9 cellular contexts compared by ENCODE assay signal in the genomic region with DNA sequence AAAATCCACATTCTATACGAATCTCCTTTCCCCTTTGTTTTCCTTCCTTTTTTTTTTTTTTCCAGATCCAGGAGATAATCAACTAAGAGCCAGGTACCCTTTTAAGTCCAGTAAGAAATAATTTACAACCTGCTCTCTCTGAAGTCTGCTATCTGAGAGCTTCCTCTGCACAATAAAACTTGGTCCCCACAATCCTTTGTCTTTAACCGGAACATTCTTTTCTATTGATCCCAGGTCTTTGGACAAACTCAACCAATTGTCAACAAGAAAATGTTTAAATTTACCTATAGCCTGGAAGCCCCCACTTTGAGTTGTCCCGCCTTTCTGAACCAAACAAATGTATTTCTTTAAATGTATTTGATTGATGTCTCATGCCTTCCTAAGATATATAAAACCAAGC. TPM values are rescaled to one million over a fixed set of nuclear protein-coding genes. Genes with fewer than 3 reads are reported as not detected.
DNase-seq lines count a peak whose midpoint lies in the region; FAIRE-seq and TF ChIP-seq lines count a peak whose summit lies in the region.
"Not testable (repeated sequence)": the region's sequence is repeated elsewhere in the genome, so short reads cannot be mapped to it uniquely, and the experiment has no call there.
"Had no signal": no experiment of that assay in that cellular context is flagged by ENCODE, and none has a peak within 500 bp of the region (broad histone marks: within the 10 kb centered on the region; RNA-seq: fewer than 3 reads in every experiment).

No MANE protein-coding gene starts in this region.

- H3K4me3 ChIP-seq in astrocyte (ENCODE audit: insufficient read depth, low read depth, low read length); trophoblast cell (ENCODE audit: low read depth, low read length): not testable (repeated sequence)

- H2AK5ac ChIP-seq in trophoblast cell (ENCODE audit: low read length): not testable (repeated sequence)

- not testable (repeated sequence) for H4K91ac ChIP-seq in trophoblast cell (ENCODE audit: low read depth, low read length)

- not testable (repeated sequence) for H4K20me1 ChIP-seq in astrocyte (ENCODE audit: insufficient read depth, low read length)

- not testable (repeated sequence) for H3K27me3 ChIP-seq in astrocyte (ENCODE audit: insufficient read depth, low read length); trophoblast cell (ENCODE audit: insufficient read depth, low read length)

- H3K4me1 Mint-ChIP-seq in astrocyte (ENCODE audit: low read depth, unreplicated experiment): peaks cover 39% of the 10 kb centered on the region
- peaks cover 32% of the 10 kb centered on the region for H3K4me1 Mint-ChIP-seq in mesothelial cell of epicardium
- H3K4me1 Mint-ChIP-seq in neural crest cell: not testable (repeated sequence)

- not testable (repeated sequence) for H4K8ac ChIP-seq in trophoblast cell (ENCODE audit: low read depth, low read length)

- peak overlapping the region; percentile 51 for H2BK120ac ChIP-seq in trophoblast cell (ENCODE audit: insufficient read depth, low read length, poor library complexity)

- not testable (repeated sequence) for H3K4ac ChIP-seq in trophoblast cell (ENCODE audit: low read depth, low read length)

- H3K23ac ChIP-seq in trophoblast cell (ENCODE audit: low read length): not testable (repeated sequence)

- WGBS in trophoblast cell (ENCODE audit: extremely low coverage, insufficient coverage, insufficient read length): no CpG with 5 or more reads among the region's 3 CpGs

- H3K18ac ChIP-seq in trophoblast cell (ENCODE audit: low read length): not testable (repeated sequence)

- H3K36me3 Mint-ChIP-seq in astrocyte (ENCODE audit: low read depth, unreplicated experiment); mesothelial cell of epicardium; neural crest cell (ENCODE audit: low read depth): not testable (repeated sequence)

- DNase-seq in H54 (ENCODE audit: insufficient read length, low spot score); astrocyte (ENCODE audit: low read depth); mesothelial cell of epicardium (ENCODE audit: low spot score in 2 of 2, unreplicated experiment in 2 of 2); neural crest cell (ENCODE audit: low read depth, low spot score); trophoblast cell: not testable (repeated sequence)
- DNase-seq in left kidney (ENCODE audit: low read depth, low spot score): peak; percentile 31

- not testable (repeated sequence) for H3K36me3 ChIP-seq in astrocyte (ENCODE audit: insufficient read depth, low read length); trophoblast cell (ENCODE audit: control insufficient read depth in 1 of 2, insufficient read depth in 2 of 2, low read length in 2 of 2)

- TF ChIP-seq POLR2A in H54 (IDR thresholded peaks at IDR 0.05; ENCODE audit: low read depth, low read length): not testable (repeated sequence)

- H2BK5ac ChIP-seq in trophoblast cell (ENCODE audit: low read depth, low read length, poor library complexity): peak overlapping the region; percentile 56

- not testable (repeated sequence) for H3K9me3 ChIP-seq in astrocyte (ENCODE audit: insufficient read depth, low read depth, low read length); trophoblast cell (ENCODE audit: insufficient read depth, low read depth, low read length)

- not testable (repeated sequence) for H3K9me3 Mint-ChIP-seq in astrocyte (ENCODE audit: unreplicated experiment); mesothelial cell of epicardium; neural crest cell

- FAIRE-seq in H54 (lab: Jason Lieb, UNC): peak; percentile 30
- not testable (repeated sequence) for FAIRE-seq in astrocyte (lab: Jason Lieb, UNC)

- H3K4me2 ChIP-seq in astrocyte (ENCODE audit: low read length); trophoblast cell (ENCODE audit: low read length): not testable (repeated sequence)

- peak overlapping the region; percentile 85 for H3K27ac ChIP-seq in astrocyte (ENCODE audit: low read depth, low read length)
- peak overlapping the region; percentile 74 for H3K27ac ChIP-seq in trophoblast cell (ENCODE audit: low read depth, low read length)

- peaks cover 24% of the 10 kb centered on the region for H3K4me1 ChIP-seq in astrocyte (ENCODE audit: insufficient read depth, low read length)
- not testable (repeated sequence) for H3K4me1 ChIP-seq in trophoblast cell (ENCODE audit: control insufficient read depth in 1 of 2, insufficient read depth in 2 of 2, low read length in 2 of 2)

- H2BK12ac ChIP-seq in trophoblast cell (ENCODE audit: low read length): not testable (repeated sequence)

- not testable (repeated sequence) for H3K14ac ChIP-seq in trophoblast cell (ENCODE audit: low read length)

- not testable (repeated sequence) for H3K79me1 ChIP-seq in trophoblast cell (ENCODE audit: low read length)

- not testable (repeated sequence) for H4K12ac ChIP-seq in trophoblast cell (ENCODE audit: low read depth, low read length)

- not testable (repeated sequence) for TF ChIP-seq CTCF in astrocyte (IDR thresholded peaks at IDR 0.05; ENCODE audit: insufficient read depth, low read depth, low read length); mesothelial cell of epicardium (IDR thresholded peaks at IDR 0.05; ENCODE audit: unreplicated experiment); neural crest cell (conservative IDR thresholded peaks at IDR 0.05)

- not testable (repeated sequence) for H3K4me3 Mint-ChIP-seq in astrocyte (ENCODE audit: unreplicated experiment); mesothelial cell of epicardium; neural crest cell

- peak overlapping the region; percentile 79 for H3K27ac Mint-ChIP-seq in astrocyte (ENCODE audit: unreplicated experiment)
- H3K27ac Mint-ChIP-seq in mesothelial cell of epicardium: peak overlapping the region; percentile 55
- H3K27ac Mint-ChIP-seq in neural crest cell (ENCODE audit: unreplicated experiment): peak overlapping the region; percentile 20

- H3K79me2 ChIP-seq in astrocyte (ENCODE audit: insufficient read depth, low read length); trophoblast cell (ENCODE audit: control insufficient read depth, insufficient read depth, low read length, poor library complexity): not testable (repeated sequence)

- H2AFZ ChIP-seq in astrocyte (ENCODE audit: low read depth, low read length); trophoblast cell (ENCODE audit: insufficient read depth, low read length, poor library complexity): not testable (repeated sequence)

- peak overlapping the region; percentile 62 for H3K9ac ChIP-seq in astrocyte (ENCODE audit: low read length)
- H3K9ac ChIP-seq in trophoblast cell (ENCODE audit: low read length): not testable (repeated sequence)

- H3K27me3 Mint-ChIP-seq in astrocyte (ENCODE audit: low read depth, unreplicated experiment); mesothelial cell of epicardium (ENCODE audit: low read depth); neural crest cell (ENCODE audit: low read depth): not testable (repeated sequence)

RNA-seq across cellular contexts. Expression of a gene that starts 35.4 kb away (rescaled TPM):
- total RNA-seq in astrocyte (3.2 and 4.5 TPM in 2 replicates), mesothelial cell of epicardium (1.4 to 1.9 TPM (median 1.4 TPM) in 3 replicates), neural crest cell (0.30 TPM in 1 of 2 replicates, not detected in the other)
- polyA plus RNA-seq in trophoblast cell (2013): 0.07 and 0.08 TPM in 2 replicates
- total RNA-seq: GM23248 had no signal
- polyA plus RNA-seq: BJ; CD4-positive, alpha-beta memory T cell; GM23248 had no signal

Comparison
In these comparisons a context has a peak if more than half of its experiments do, and no peak if none do; other contexts are left out.
1. H3K27ac Mint-ChIP-seq: peak in every context shown above with its lines; median percentile 79 in astrocyte; 55 in mesothelial cell of epicardium; 20 in neural crest cell.